In genomic region chr3:112642912-112643506, GRCh38 we compare ENCODE assay signal across 8 cellular contexts. TPM values are rescaled to one million over a fixed set of nuclear protein-coding genes. Genes with fewer than 3 reads are reported as not detected.
DNase-seq lines count a peak whose midpoint lies in the region; ATAC-seq and TF ChIP-seq lines count a peak whose summit lies in the region.

No MANE protein-coding gene starts in this region.

- no peak overlapping the region for H3K27ac Mint-ChIP-seq in activated naive CD8-positive, alpha-beta T cell

- intact Hi-C loops in heart left ventricle (cut with DNase I): loop anchor here (1.0 to 10.0 kb wide), 12 partner anchors 92 to 644 kb away; partner anchors contain the start of gene CD200R1 (in 3 of the 10)
- intact Hi-C loops in aorta (cut with DNase I): loop anchor here (2.0 to 5.0 kb wide), 6 partner anchors 44 to 336 kb away; partner anchors contain the start of genes ATG3 (in 1 of the 2) and SLC35A5 (in 1 of the 2)

- H3K4me1 ChIP-seq in heart left ventricle (peaks cover 0 to 44% (median 14%) of the 10 kb centered on the region in 12 donors), aorta (ENCODE audit: control insufficient read depth in 1 of 2, insufficient read depth in 2 of 2, low read length in 2 of 2) (no peaks in the 10 kb centered on the region)

- WGBS in heart left ventricle, 4 donors: 10 to 12% (median 11%) methylated on average over 10 of the region's 10 CpGs
- 2 to 5% methylated on average over 10 of the region's 10 CpGs for whole genome bisulfite sequencing in aorta, 2 donors

- H3K27me3 ChIP-seq in heart left ventricle: peaks cover 0 to 12% (median 0%) of the 10 kb centered on the region in 9 donors
- no peaks in the 10 kb centered on the region for H3K27me3 ChIP-seq in aorta (ENCODE audit: control insufficient read depth in 1 of 2, insufficient read depth in 2 of 2, low read length in 1 of 2)

- H3K9me3 ChIP-seq in heart left ventricle (no peaks in the 10 kb centered on the region), aorta (ENCODE audit: control insufficient read depth, low read length) (no peaks in the 10 kb centered on the region)

- no peaks in the 10 kb centered on the region for H3K36me3 ChIP-seq in heart left ventricle
- no peaks in the 10 kb centered on the region for H3K36me3 ChIP-seq in aorta (ENCODE audit: control insufficient read depth in 1 of 2, insufficient read depth in 2 of 2, low read length in 1 of 2)

- no peaks in the 10 kb centered on the region for H3K9me3 Mint-ChIP-seq in activated naive CD8-positive, alpha-beta T cell (ENCODE audit: low read depth)

- H3K36me3 Mint-ChIP-seq in activated naive CD8-positive, alpha-beta T cell: no peaks in the 10 kb centered on the region

- TF ChIP-seq POLR2A in heart left ventricle (IDR thresholded peaks at IDR 0.05): no peak

- H3K4me3 ChIP-seq in heart left ventricle (peak overlapping the region in 3 of 12 donors; percentile 29 to 36 (median 30)), aorta (ENCODE audit: low read length in 2 of 2) (no peak overlapping the region)

- H3K27ac ChIP-seq in heart left ventricle (peak overlapping the region in 7 of 12 donors; percentile 2 to 86 (median 31)), aorta (ENCODE audit: low read depth in 1 of 2, low read length in 2 of 2) (no peak overlapping the region)

- TF ChIP-seq CTCF in GM12872 (IDR thresholded peaks at IDR 0.05; ENCODE audit: insufficient read depth, low read depth, low read length): peak; percentile 83
- peak; percentile 56 to 89 (median 77) for TF ChIP-seq CTCF in heart left ventricle (IDR thresholded peaks at IDR 0.05)

- H3K4me3 Mint-ChIP-seq in activated naive CD8-positive, alpha-beta T cell: peak overlapping the region; percentile 73

- H3K27me3 Mint-ChIP-seq in activated naive CD8-positive, alpha-beta T cell: peaks cover 1% of the 10 kb centered on the region

- peaks cover 8% of the 10 kb centered on the region for H3K4me1 Mint-ChIP-seq in activated naive CD8-positive, alpha-beta T cell (ENCODE audit: low read depth)

- peak; percentile 96 for ATAC-seq in HG02642 (IDR thresholded peaks at IDR 0.05; ENCODE audit: poor library complexity, unreplicated experiment)
- peak; percentile 80 for ATAC-seq in SK-N-SH treated with all-trans-retinoic acid at 6 μM for 48 hours
- peak; percentile 62 to 91 (median 90) for ATAC-seq in heart left ventricle
- peak; percentile 85 for ATAC-seq in aorta (ENCODE audit: low FRiP score)

- DNase-seq in NCI-H1092 treated with DMSO at 0.1 percent for 48 hours (lab: John Stamatoyannopoulos, UW) (peak; percentile 87), heart left ventricle (peak; percentile 78 to 86 (median 84)), putamen (ENCODE audit: low spot score) (peak; percentile 81), aorta (peak; percentile 90 to 91)

TF ChIP-seq in SK-N-SH treated with all-trans-retinoic acid at 6 μM for 48 hours, 23 proteins besides CTCF, POLR2A, EP300 and RAD21:
- TF ChIP-seq GLIS3 (CRISPR knock-in tag; IDR thresholded peaks at IDR 0.05): no peak
- no peak for TF ChIP-seq CSRNP3 (CRISPR knock-in tag; IDR thresholded peaks at IDR 0.05)

RNA-seq across cellular contexts. Expression of gene CCDC80, which starts 2.1 kb away (rescaled TPM):
- total RNA-seq in heart left ventricle (100 to 1,000 TPM in 5 of 9 donors, 10 to 100 TPM in 4; 30.7 to 538 (median 107) TPM), aorta (1,000 to 10,000 TPM in 1 of 2 donors, 100 to 1,000 TPM in 1; 241 to 1,615 TPM)
- polyA plus RNA-seq in heart left ventricle (10 to 100 TPM; 10.4 to 39.7 TPM), aorta (10 to 100 TPM; 64.5 to 99.8 TPM)

Comparison
In these comparisons a context has a peak if more than half of its experiments do, and no peak if none do; other contexts are left out.
1. H3K27ac ChIP-seq: peak in heart left ventricle (7 of 12); none in aorta (0 of 2).
2. Peak in every context shown above with its lines, with median percentiles within 50 percentile points of each other: ATAC-seq and DNase-seq.